ENCODE assay signal across 2 cellular contexts in the genomic region with DNA sequence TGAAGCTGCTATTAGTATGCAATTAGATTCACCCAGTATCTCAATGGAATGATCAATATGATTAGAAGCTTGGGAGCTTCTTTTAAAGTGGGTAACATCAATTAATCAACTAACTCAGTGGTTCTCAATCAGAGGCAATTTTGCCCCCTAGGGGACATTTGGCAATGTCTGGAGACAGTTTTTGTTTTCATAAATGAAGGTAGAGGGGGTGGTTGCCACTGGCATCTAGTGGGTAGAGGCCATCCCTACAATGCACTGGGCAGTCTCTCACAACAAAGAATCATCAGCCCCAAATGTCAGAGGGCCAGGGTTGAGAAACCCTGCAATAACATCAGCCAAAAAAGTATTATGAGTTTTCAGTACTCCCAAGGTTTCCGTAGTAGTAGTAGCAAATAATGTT.
TF ChIP-seq lines count a peak whose summit lies in the region.

No MANE protein-coding gene starts in this region.

TF ChIP-seq in HCT116, 20 proteins besides CTCF, POLR2A, EP300 and RAD21 (continued from another document):
- TF ChIP-seq, protein P1, sequence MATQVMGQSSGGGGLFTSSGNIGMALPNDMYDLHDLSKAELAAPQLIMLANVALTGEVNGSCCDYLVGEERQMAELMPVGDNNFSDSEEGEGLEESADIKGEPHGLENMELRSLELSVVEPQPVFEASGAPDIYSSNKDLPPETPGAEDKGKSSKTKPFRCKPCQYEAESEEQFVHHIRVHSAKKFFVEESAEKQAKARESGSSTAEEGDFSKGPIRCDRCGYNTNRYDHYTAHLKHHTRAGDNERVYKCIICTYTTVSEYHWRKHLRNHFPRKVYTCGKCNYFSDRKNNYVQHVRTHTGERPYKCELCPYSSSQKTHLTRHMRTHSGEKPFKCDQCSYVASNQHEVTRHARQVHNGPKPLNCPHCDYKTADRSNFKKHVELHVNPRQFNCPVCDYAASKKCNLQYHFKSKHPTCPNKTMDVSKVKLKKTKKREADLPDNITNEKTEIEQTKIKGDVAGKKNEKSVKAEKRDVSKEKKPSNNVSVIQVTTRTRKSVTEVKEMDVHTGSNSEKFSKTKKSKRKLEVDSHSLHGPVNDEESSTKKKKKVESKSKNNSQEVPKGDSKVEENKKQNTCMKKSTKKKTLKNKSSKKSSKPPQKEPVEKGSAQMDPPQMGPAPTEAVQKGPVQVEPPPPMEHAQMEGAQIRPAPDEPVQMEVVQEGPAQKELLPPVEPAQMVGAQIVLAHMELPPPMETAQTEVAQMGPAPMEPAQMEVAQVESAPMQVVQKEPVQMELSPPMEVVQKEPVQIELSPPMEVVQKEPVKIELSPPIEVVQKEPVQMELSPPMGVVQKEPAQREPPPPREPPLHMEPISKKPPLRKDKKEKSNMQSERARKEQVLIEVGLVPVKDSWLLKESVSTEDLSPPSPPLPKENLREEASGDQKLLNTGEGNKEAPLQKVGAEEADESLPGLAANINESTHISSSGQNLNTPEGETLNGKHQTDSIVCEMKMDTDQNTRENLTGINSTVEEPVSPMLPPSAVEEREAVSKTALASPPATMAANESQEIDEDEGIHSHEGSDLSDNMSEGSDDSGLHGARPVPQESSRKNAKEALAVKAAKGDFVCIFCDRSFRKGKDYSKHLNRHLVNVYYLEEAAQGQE (IDR thresholded peaks at IDR 0.05; ENCODE audit: low read depth), result no peak
- TF ChIP-seq, protein P2, sequence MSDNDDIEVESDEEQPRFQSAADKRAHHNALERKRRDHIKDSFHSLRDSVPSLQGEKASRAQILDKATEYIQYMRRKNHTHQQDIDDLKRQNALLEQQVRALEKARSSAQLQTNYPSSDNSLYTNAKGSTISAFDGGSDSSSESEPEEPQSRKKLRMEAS (IDR thresholded peaks at IDR 0.05), result no peak
- no peak for TF ChIP-seq EGR1 (IDR thresholded peaks at IDR 0.05; ENCODE audit: low read depth)
- TF ChIP-seq, protein P3, sequence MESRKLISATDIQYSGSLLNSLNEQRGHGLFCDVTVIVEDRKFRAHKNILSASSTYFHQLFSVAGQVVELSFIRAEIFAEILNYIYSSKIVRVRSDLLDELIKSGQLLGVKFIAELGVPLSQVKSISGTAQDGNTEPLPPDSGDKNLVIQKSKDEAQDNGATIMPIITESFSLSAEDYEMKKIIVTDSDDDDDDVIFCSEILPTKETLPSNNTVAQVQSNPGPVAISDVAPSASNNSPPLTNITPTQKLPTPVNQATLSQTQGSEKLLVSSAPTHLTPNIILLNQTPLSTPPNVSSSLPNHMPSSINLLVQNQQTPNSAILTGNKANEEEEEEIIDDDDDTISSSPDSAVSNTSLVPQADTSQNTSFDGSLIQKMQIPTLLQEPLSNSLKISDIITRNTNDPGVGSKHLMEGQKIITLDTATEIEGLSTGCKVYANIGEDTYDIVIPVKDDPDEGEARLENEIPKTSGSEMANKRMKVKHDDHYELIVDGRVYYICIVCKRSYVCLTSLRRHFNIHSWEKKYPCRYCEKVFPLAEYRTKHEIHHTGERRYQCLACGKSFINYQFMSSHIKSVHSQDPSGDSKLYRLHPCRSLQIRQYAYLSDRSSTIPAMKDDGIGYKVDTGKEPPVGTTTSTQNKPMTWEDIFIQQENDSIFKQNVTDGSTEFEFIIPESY (IDR thresholded peaks at IDR 0.05; ENCODE audit: extremely low read depth, insufficient replicate concordance, low read length), result no peak
- no peak for TF ChIP-seq TCF7L2 (IDR thresholded peaks at IDR 0.05; ENCODE audit: borderline replicate concordance, extremely low read depth, insufficient read depth, insufficient read length)
- TF ChIP-seq SIN3A (IDR thresholded peaks at IDR 0.05; ENCODE audit: low read depth), result no peak
- TF ChIP-seq CBX3 (IDR thresholded peaks at IDR 0.05; ENCODE audit: low read depth), result no peak
- no peak for TF ChIP-seq FOSL1 (IDR thresholded peaks at IDR 0.05; ENCODE audit: low read depth)
- no peak for TF ChIP-seq EZH2phosphoT487 (IDR thresholded peaks at IDR 0.05; ENCODE audit: borderline replicate concordance)
- TF ChIP-seq SP1 (IDR thresholded peaks at IDR 0.05; ENCODE audit: low read depth), result no peak
- TF ChIP-seq JUND (IDR thresholded peaks at IDR 0.05), result no peak
- TF ChIP-seq ZNF274 (IDR thresholded peaks at IDR 0.05; ENCODE audit: low read depth, low read length), result no peak
- no peak for TF ChIP-seq SRF (IDR thresholded peaks at IDR 0.05; ENCODE audit: low read depth)
- TF ChIP-seq YY1 (IDR thresholded peaks at IDR 0.05; ENCODE audit: extremely low read depth, insufficient replicate concordance, low read depth, low read length), result no peak
- no peak for TF ChIP-seq EZH2 (IDR thresholded peaks at IDR 0.05)
- TF ChIP-seq, protein P4, sequence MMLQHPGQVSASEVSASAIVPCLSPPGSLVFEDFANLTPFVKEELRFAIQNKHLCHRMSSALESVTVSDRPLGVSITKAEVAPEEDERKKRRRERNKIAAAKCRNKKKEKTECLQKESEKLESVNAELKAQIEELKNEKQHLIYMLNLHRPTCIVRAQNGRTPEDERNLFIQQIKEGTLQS (IDR thresholded peaks at IDR 0.05), result no peak
- no peak for TF ChIP-seq ELF1 (IDR thresholded peaks at IDR 0.05; ENCODE audit: borderline replicate concordance, low read depth)
- TF ChIP-seq CEBPB (IDR thresholded peaks at IDR 0.05; ENCODE audit: low read depth), result no peak

TF ChIP-seq in HEK293T, 16 proteins besides CTCF, POLR2A, EP300 and RAD21 (continued from another document):
- TF ChIP-seq NFRKB (IDR thresholded peaks at IDR 0.05), result no peak
TF ChIP-seq in HEK293T: peak in this region for 0.
